Comparison of ENCODE assay signal across 7 cellular contexts in the genomic region with DNA sequence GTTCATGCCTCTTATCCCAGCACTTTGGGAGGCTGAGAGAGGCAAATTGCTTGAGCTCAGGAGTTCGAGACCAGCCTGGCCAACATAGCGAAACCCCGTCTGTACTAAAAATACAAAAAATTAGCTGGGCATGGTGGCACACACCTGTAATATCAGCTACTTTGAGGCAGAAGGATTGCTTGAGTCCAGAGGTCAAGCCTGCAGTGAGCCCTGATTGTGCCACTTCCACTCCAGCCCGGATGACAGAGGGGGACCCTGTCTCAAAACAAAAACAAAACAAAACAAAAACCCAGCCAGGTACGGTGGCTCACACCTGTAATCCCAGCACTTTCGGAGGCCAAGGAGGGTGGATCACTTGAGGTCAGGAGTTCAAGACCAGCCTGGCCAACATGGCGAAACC. TPM values are rescaled to one million over a fixed set of nuclear protein-coding genes. Genes with fewer than 3 reads are reported as not detected.
DNase-seq lines count a peak whose midpoint lies in the region; ATAC-seq and TF ChIP-seq lines count a peak whose summit lies in the region.
"Not testable (repeated sequence)": the region's sequence is repeated elsewhere in the genome, so short reads cannot be mapped to it uniquely, and the experiment has no call there.

No MANE protein-coding gene starts in this region.

- not testable (repeated sequence) for H3K4me2 ChIP-seq in GM23248 (ENCODE audit: unreplicated experiment); trophoblast cell (ENCODE audit: low read length)

- not testable (repeated sequence) for H3K9me2 ChIP-seq in GM23248 (ENCODE audit: insufficient read depth)

- not testable (repeated sequence) for TF ChIP-seq POLR2A in esophagus muscularis mucosa (IDR thresholded peaks at IDR 0.05; ENCODE audit: low read depth); right lobe of liver (IDR thresholded peaks at IDR 0.05); thyroid gland (IDR thresholded peaks at IDR 0.05)

- H4K8ac ChIP-seq in trophoblast cell (ENCODE audit: low read depth, low read length), result not testable (repeated sequence)

- H2AFZ ChIP-seq in GM23248; trophoblast cell (ENCODE audit: insufficient read depth, low read length, poor library complexity): not testable (repeated sequence)

- H3K27ac ChIP-seq in GM23248 (peak overlapping the region; percentile 67), esophagus muscularis mucosa (replicated peaks in 1 of 4) (peak overlapping the region; percentile 25 to 65 (median 53)), right cardiac atrium (ENCODE audit: low read length) (peak overlapping the region; percentile 62), right lobe of liver (peak overlapping the region; percentile 47 to 89 (median 69)), thyroid gland (peak overlapping the region; percentile 78 to 93 (median 80))
- not testable (repeated sequence) for H3K27ac ChIP-seq in trophoblast cell (ENCODE audit: low read depth, low read length)

- ATAC-seq in right cardiac atrium, result not testable (repeated sequence)
- peak; percentile 8 to 65 (median 58) for ATAC-seq in right lobe of liver

- H3K9ac ChIP-seq in GM23248 (peak overlapping the region; percentile 19), adipocyte (ENCODE audit: low read length) (peak overlapping the region; percentile 87)
- not testable (repeated sequence) for H3K9ac ChIP-seq in trophoblast cell (ENCODE audit: low read length)

- peak overlapping the region; percentile 16 for H4K91ac ChIP-seq in trophoblast cell (ENCODE audit: low read depth, low read length)

- not testable (repeated sequence) for H2BK120ac ChIP-seq in trophoblast cell (ENCODE audit: insufficient read depth, low read length, poor library complexity)

- H3K4ac ChIP-seq in trophoblast cell (ENCODE audit: low read depth, low read length), result peak overlapping the region; percentile 41

- peaks cover 33% of the 10 kb centered on the region for H3F3A ChIP-seq in GM23248 (ENCODE audit: insufficient read depth)

- H4K12ac ChIP-seq in trophoblast cell (ENCODE audit: low read depth, low read length), result not testable (repeated sequence)

- H3K79me2 ChIP-seq in GM23248 (ENCODE audit: insufficient read depth), result peaks cover 95% of the 10 kb centered on the region
- H3K79me2 ChIP-seq in trophoblast cell (ENCODE audit: control insufficient read depth, insufficient read depth, low read length, poor library complexity), result not testable (repeated sequence)

- not testable (repeated sequence) for H3K27me3 ChIP-seq in GM23248 (replicated peaks; ENCODE audit: insufficient read depth); adipocyte (replicated peaks; ENCODE audit: control insufficient read depth, insufficient read depth, low read length); esophagus muscularis mucosa; right cardiac atrium (ENCODE audit: control insufficient read depth, insufficient read depth); right lobe of liver; trophoblast cell (ENCODE audit: insufficient read depth, low read length); thyroid gland

- not testable (repeated sequence) for H4K20me1 ChIP-seq in GM23248 (ENCODE audit: insufficient read depth)

- H3K23ac ChIP-seq in trophoblast cell (ENCODE audit: low read length), result not testable (repeated sequence)

- H3K4me1 ChIP-seq in GM23248 (ENCODE audit: insufficient read depth) (peaks cover 67% of the 10 kb centered on the region), adipocyte (ENCODE audit: control insufficient read depth, insufficient read depth, low read length) (peaks cover 90% of the 10 kb centered on the region), esophagus muscularis mucosa (peaks cover 85 to 90% (median 87%) of the 10 kb centered on the region in 4 donors), right cardiac atrium (ENCODE audit: control insufficient read depth, insufficient read depth, low read length) (peaks cover 12% of the 10 kb centered on the region), right lobe of liver (peaks cover 0 to 65% (median 23%) of the 10 kb centered on the region in 4 donors), trophoblast cell (ENCODE audit: control insufficient read depth in 1 of 2, insufficient read depth in 2 of 2, low read length in 2 of 2) (peaks cover 9 to 16% of the 10 kb centered on the region in 2 experiments), thyroid gland (peaks cover 72 to 90% of the 10 kb centered on the region in 2 donors)

- TF ChIP-seq CTCF in esophagus muscularis mucosa (IDR thresholded peaks at IDR 0.05); right lobe of liver (IDR thresholded peaks at IDR 0.05); thyroid gland (IDR thresholded peaks at IDR 0.05): not testable (repeated sequence)

- H3K4me3 ChIP-seq in GM23248; esophagus muscularis mucosa; right cardiac atrium (ENCODE audit: low read length); right lobe of liver; trophoblast cell (ENCODE audit: low read depth, low read length); thyroid gland (replicated peaks in 1 of 3): not testable (repeated sequence)
- H3K4me3 ChIP-seq in adipocyte (ENCODE audit: low read length), result peak overlapping the region; percentile 67

- H2AK5ac ChIP-seq in trophoblast cell (ENCODE audit: low read length), result not testable (repeated sequence)

- WGBS in GM23248 (ENCODE audit: low coverage in 1 of 2, low lambda C conversion rate in 2 of 2, missing lambda C conversion rate in 2 of 2), 2 experiments, result 96 to 98% methylated on average over 7 of the region's 7 CpGs
- WGBS in esophagus muscularis mucosa, result 92% methylated on average over 7 of the region's 7 CpGs
- 85% methylated on average over 7 of the region's 7 CpGs for WGBS in right cardiac atrium
- WGBS in right lobe of liver (ENCODE audit: insufficient coverage, low coverage, low lambda C conversion rate, missing lambda C conversion rate), result 58% methylated on average over 6 of the region's 7 CpGs
- WGBS in trophoblast cell (ENCODE audit: extremely low coverage, insufficient coverage, insufficient read length), result no CpG with 5 or more reads among the region's 7 CpGs
- WGBS in thyroid gland, 2 donors, result 88 to 91% methylated on average over 7 of the region's 7 CpGs

- not testable (repeated sequence) for DNase-seq in GM23248; adipocyte (ENCODE audit: low read depth); esophagus muscularis mucosa (ENCODE audit: extremely low spot score); right cardiac atrium; right lobe of liver; trophoblast cell; thyroid gland

- H3K79me1 ChIP-seq in trophoblast cell (ENCODE audit: low read length), result not testable (repeated sequence)

- H2BK12ac ChIP-seq in trophoblast cell (ENCODE audit: low read length), result not testable (repeated sequence)

- not testable (repeated sequence) for TF ChIP-seq EP300 in esophagus muscularis mucosa (IDR thresholded peaks at IDR 0.05)

- H3K18ac ChIP-seq in trophoblast cell (ENCODE audit: low read length), result not testable (repeated sequence)

- H2BK5ac ChIP-seq in trophoblast cell (ENCODE audit: low read depth, low read length, poor library complexity), result not testable (repeated sequence)

- in situ Hi-C loops in GM23248 (cut with MboI), result not testable (repeated sequence)

- H3K14ac ChIP-seq in trophoblast cell (ENCODE audit: low read length), result not testable (repeated sequence)

- not testable (repeated sequence) for H3K9me3 ChIP-seq in GM23248 (ENCODE audit: low read depth); adipocyte (ENCODE audit: control insufficient read depth, low read length); esophagus muscularis mucosa; right cardiac atrium (ENCODE audit: control insufficient read depth, low read length); right lobe of liver; trophoblast cell (ENCODE audit: insufficient read depth, low read depth, low read length); thyroid gland

- intact Hi-C loops in esophagus muscularis mucosa (cut with DNase I); right lobe of liver (cut with DNase I); thyroid gland (cut with DNase I): not testable (repeated sequence)
- intact Hi-C loops in right cardiac atrium (cut with DNase I), result loop anchor here in 1 of 4 donors (5.0 kb wide), 1 partner anchor 129 kb away; a partner anchor contains a TSS

- H3K36me3 ChIP-seq in GM23248 (ENCODE audit: low read depth); right lobe of liver; trophoblast cell (ENCODE audit: control insufficient read depth in 1 of 2, insufficient read depth in 2 of 2, low read length in 2 of 2): not testable (repeated sequence)
- peaks cover 35% of the 10 kb centered on the region for H3K36me3 ChIP-seq in adipocyte (ENCODE audit: control insufficient read depth, insufficient read depth, low read length, severe bottlenecking)
- peaks cover 0 to 24% (median 7%) of the 10 kb centered on the region in 4 donors for H3K36me3 ChIP-seq in esophagus muscularis mucosa
- H3K36me3 ChIP-seq in thyroid gland, result peaks cover 0 to 14% of the 10 kb centered on the region in 2 donors

RNA-seq across cellular contexts. Expression of a gene that starts 7.2 kb away (rescaled TPM):
- total RNA-seq in GM23248 (2014; rRNA removed; shearing (Covaris generic)), result 165 and 186 TPM in 2 replicates
- polyA plus RNA-seq in GM23248 (2016; fragmentation: Nextera tagmentation; extraction: Ambion mirVana), result 383 and 389 TPM in 2 replicates
- 100 to 1,000 TPM; 202 to 257 (median 232) TPM for total RNA-seq in esophagus muscularis mucosa
- 100 to 1,000 TPM; 444 to 541 (median 465) TPM for total RNA-seq in right cardiac atrium
- polyA plus RNA-seq in right cardiac atrium, result 805 TPM
- 100 to 1,000 TPM in 3 of 6 experiments, 10 to 100 TPM in 3; 74.0 to 141 (median 103) TPM for total RNA-seq in right lobe of liver
- polyA plus RNA-seq in trophoblast cell (2013), result 373 and 375 TPM in 2 replicates
- 100 to 1,000 TPM; 146 to 366 (median 307) TPM for total RNA-seq in thyroid gland
